Comparison of ENCODE assay signal across 1 cellular context in the genomic region with DNA sequence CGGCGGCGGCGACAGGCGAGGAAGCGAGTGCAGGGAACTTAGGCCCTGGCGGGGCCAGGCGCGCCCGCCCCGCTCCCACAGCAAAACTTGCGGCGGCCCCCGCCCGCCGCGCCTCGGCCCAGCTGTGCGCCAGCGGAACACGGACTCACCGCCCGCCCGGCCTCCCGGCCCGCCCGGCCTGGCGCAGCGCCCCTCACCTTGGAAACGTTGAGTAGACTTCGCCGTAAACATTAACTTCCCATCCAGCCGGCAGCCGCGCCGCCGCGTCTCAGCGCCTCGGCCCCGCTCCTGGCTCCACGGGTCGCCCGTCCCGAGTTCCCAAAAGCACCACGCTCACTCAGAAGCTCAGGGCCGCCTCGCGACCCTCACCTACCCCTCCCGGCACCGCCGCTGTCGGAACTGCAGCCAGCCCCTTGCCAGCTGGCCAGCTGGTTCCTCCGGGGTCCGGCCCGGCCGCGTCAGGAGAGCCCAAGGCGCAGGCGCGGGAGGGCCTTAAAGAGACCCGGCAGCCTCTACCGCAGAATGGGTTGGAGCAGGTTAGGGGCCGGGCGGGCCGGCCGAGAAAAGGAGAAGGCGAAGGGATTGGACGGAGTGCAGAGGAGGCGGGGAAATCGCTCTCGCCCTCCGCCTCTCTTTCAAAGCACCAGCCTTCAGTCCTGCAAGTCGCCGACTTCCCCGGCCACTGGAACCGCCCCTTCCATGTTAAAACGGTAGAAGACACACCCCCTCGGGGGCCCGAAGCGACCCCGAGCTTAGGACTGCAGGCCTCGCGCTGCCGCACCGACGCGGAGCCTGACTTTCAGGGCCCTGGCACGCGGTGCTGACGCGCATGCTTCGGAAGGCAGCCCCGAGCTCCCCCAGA.
TF ChIP-seq lines count a peak whose summit lies in the region.

A gene (minus strand): TSS at position 470 of the 862 bp plus-strand sequence. CDS start 48,562 bp downstream, outside the sequence.

TF ChIP-seq in WTC11, 78 proteins besides CTCF, POLR2A, EP300 and RAD21 (continued from another document):
- TF ChIP-seq, protein P1, sequence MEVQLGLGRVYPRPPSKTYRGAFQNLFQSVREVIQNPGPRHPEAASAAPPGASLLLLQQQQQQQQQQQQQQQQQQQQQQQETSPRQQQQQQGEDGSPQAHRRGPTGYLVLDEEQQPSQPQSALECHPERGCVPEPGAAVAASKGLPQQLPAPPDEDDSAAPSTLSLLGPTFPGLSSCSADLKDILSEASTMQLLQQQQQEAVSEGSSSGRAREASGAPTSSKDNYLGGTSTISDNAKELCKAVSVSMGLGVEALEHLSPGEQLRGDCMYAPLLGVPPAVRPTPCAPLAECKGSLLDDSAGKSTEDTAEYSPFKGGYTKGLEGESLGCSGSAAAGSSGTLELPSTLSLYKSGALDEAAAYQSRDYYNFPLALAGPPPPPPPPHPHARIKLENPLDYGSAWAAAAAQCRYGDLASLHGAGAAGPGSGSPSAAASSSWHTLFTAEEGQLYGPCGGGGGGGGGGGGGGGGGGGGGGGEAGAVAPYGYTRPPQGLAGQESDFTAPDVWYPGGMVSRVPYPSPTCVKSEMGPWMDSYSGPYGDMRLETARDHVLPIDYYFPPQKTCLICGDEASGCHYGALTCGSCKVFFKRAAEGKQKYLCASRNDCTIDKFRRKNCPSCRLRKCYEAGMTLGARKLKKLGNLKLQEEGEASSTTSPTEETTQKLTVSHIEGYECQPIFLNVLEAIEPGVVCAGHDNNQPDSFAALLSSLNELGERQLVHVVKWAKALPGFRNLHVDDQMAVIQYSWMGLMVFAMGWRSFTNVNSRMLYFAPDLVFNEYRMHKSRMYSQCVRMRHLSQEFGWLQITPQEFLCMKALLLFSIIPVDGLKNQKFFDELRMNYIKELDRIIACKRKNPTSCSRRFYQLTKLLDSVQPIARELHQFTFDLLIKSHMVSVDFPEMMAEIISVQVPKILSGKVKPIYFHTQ (CRISPR knock-in tag; IDR thresholded peaks at IDR 0.05), result no peak
TF ChIP-seq in WTC11: peak in this region for 53.
